21 cellular contexts compared by ENCODE assay signal in the genomic region with DNA sequence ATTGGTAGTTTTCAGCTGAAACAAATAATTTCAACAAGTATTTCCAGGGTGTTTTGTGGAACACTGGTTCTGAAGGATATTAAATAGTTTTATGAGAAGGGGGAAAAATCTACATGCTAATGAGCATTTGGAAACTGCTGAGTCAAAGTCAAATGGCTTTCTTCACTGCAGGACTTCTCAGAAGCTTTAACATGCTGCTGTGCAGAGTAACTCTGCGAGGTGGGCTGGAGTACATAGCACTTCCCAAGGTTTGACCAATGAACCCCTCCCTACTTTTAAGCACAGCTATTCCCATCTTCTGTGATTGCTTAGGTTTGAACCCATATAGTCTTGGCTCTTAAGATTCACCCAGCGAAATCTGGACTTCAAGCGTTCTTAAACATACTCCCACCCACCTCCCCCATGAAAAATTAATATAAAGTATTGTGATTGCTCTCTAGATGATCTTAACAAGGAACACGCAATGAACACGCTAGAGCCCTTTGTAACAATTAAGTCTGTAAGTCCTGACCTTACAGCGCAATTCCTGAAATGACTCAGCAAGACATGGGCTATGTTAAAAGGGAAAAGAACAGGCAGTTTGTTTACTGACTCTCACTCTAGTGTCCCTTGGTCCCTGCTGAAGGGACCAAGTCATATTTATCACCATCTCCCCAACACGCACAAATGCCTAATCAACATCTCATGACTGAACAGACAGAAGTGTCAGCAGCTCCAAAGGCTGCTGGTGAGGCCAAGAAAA.
DNase-seq lines count a peak whose midpoint lies in the region; ATAC-seq and TF ChIP-seq lines count a peak whose summit lies in the region.
"Had no signal": no experiment of that assay in that cellular context is flagged by ENCODE, and none has a peak within 500 bp of the region (broad histone marks: within the 10 kb centered on the region; RNA-seq: fewer than 3 reads in every experiment).

No MANE protein-coding gene starts in this region.

- H3K27me3 ChIP-seq in OCI-LY1 (ENCODE audit: insufficient read depth, low read length) (no peaks in the 10 kb centered on the region), foreskin keratinocyte (peaks cover 5% of the 10 kb centered on the region)
- H3K27me3 ChIP-seq: right atrium auricular region, thyroid gland had no signal

- TF ChIP-seq CTCF in OCI-LY1 (IDR thresholded peaks at IDR 0.05; ENCODE audit: low read length) (no peak), foreskin keratinocyte (conservative IDR thresholded peaks at IDR 0.05) (no peak)

- no peaks in the 10 kb centered on the region for H3K9me3 Mint-ChIP-seq in activated naive CD4-positive, alpha-beta T cell treated with anti-CD3 and anti-CD28 coated beads, Interleukin-2, amount 50 U/mL, for 72 hours
- no peaks in the 10 kb centered on the region for H3K9me3 Mint-ChIP-seq in activated naive CD8-positive, alpha-beta T cell treated with anti-CD3 and anti-CD28 coated beads for 36 hours
- H3K9me3 Mint-ChIP-seq: activated naive CD4-positive, alpha-beta T cell treated with anti-CD3 and anti-CD28 coated beads, Interleukin-2, amount 10 ng/mL, durations not matched to agents 7 days and 5 days; endodermal cell had no signal

- H3K27ac ChIP-seq in OCI-LY1 (ENCODE audit: low read depth, low read length, poor library complexity, severe bottlenecking) (peak overlapping the region; percentile 80), foreskin keratinocyte (no peak overlapping the region)
- H3K27ac ChIP-seq: PC-9, right atrium auricular region, thyroid gland had no signal

- no peak for DNase-seq in activated naive CD4-positive, alpha-beta T cell treated with anti-CD3 and anti-CD28 coated beads, Interleukin-2, amount 50 U/mL, for 72 hours (ENCODE audit: low spot score in 2 of 2)
- no peak for DNase-seq in activated naive CD4-positive, alpha-beta T cell treated with Interleukin-2 at 50 U/mL for 16 hours
- DNase-seq in activated naive CD8-positive, alpha-beta T cell treated with anti-CD3 and anti-CD28 coated beads for 36 hours: no peak
- no peak for DNase-seq in sciatic nerve (ENCODE audit: low spot score)
- no peak for DNase-seq in kidney glomerular epithelial cell (lab: John Stamatoyannopoulos, UW)
- no peak for DNase-seq in ureter (ENCODE audit: low spot score)
- no peak for DNase-seq in foreskin keratinocyte
- DNase-seq: activated CD8-positive, alpha-beta memory T cell treated with anti-CD3 and anti-CD28 coated beads, Interleukin-2, amount 50 U/mL, for 4 hours; activated naive CD4-positive, alpha-beta T cell treated with anti-CD3 and anti-CD28 coated beads, Interleukin-2, amount 10 ng/mL, durations not matched to agents 7 days and 5 days; COR-L47; EL; endodermal cell; head of caudate nucleus; left ventricle myocardium superior; NCI-H1436; NCI-H69; occipital lobe; PC-9; thyroid gland had no signal

- peaks cover 16% of the 10 kb centered on the region for H3K4me1 Mint-ChIP-seq in activated naive CD8-positive, alpha-beta T cell treated with anti-CD3 and anti-CD28 coated beads for 36 hours

- ATAC-seq in activated naive CD4-positive, alpha-beta T cell treated with anti-CD3 and anti-CD28 coated beads, Interleukin-2, amount 50 U/mL, for 72 hours: peak; percentile 31 to 49
- ATAC-seq in sciatic nerve (peak; percentile 21), foreskin keratinocyte (no peak)
- ATAC-seq: left ventricle myocardium superior had no signal

- H3K9ac ChIP-seq in OCI-LY1 (ENCODE audit: low read length): no peak overlapping the region

- no peak overlapping the region for H2AFZ ChIP-seq in OCI-LY1 (ENCODE audit: low read length)
- H2AFZ ChIP-seq: PC-9 had no signal

- no peaks in the 10 kb centered on the region for H3F3A ChIP-seq in OCI-LY1 (ENCODE audit: insufficient read depth, low read length)

- no peaks in the 10 kb centered on the region for H3K27me3 Mint-ChIP-seq in activated naive CD8-positive, alpha-beta T cell treated with anti-CD3 and anti-CD28 coated beads for 36 hours
- H3K27me3 Mint-ChIP-seq: activated naive CD4-positive, alpha-beta T cell treated with anti-CD3 and anti-CD28 coated beads, Interleukin-2, amount 10 ng/mL, durations not matched to agents 7 days and 5 days had no signal

- peaks cover 76% of the 10 kb centered on the region for H3K36me3 ChIP-seq in OCI-LY1 (ENCODE audit: insufficient read depth, low read length)

- intact Hi-C loops in sciatic nerve (cut with DNase I): no loop called here

- H3K36me3 Mint-ChIP-seq in activated naive CD4-positive, alpha-beta T cell treated with anti-CD3 and anti-CD28 coated beads, Interleukin-2, amount 50 U/mL, for 72 hours: peaks cover 19 to 40% of the 10 kb centered on the region in 2 donors
- peaks cover 42% of the 10 kb centered on the region for H3K36me3 Mint-ChIP-seq in activated naive CD8-positive, alpha-beta T cell treated with anti-CD3 and anti-CD28 coated beads for 36 hours

- no peaks in the 10 kb centered on the region for H3K79me2 ChIP-seq in OCI-LY1 (ENCODE audit: insufficient read depth, low read length)

- H3K4me1 ChIP-seq in OCI-LY1 (ENCODE audit: insufficient read depth, low read length, severe bottlenecking): peaks cover 33% of the 10 kb centered on the region
- H3K4me1 ChIP-seq in foreskin keratinocyte: peaks cover 11% of the 10 kb centered on the region
- H3K4me1 ChIP-seq: right atrium auricular region, thyroid gland had no signal

- no peak overlapping the region for H3K4me3 ChIP-seq in OCI-LY1 (ENCODE audit: low read depth, low read length, poor library complexity, severe bottlenecking)
- H3K4me3 ChIP-seq: PC-9, right atrium auricular region, thyroid gland had no signal

- peak overlapping the region; percentile 13 to 35 for H3K27ac Mint-ChIP-seq in activated naive CD4-positive, alpha-beta T cell treated with anti-CD3 and anti-CD28 coated beads, Interleukin-2, amount 50 U/mL, for 72 hours
- peak overlapping the region; percentile 40 for H3K27ac Mint-ChIP-seq in activated naive CD8-positive, alpha-beta T cell treated with anti-CD3 and anti-CD28 coated beads for 36 hours
- H3K27ac Mint-ChIP-seq: endodermal cell had no signal

- no peak overlapping the region for H3K4me2 ChIP-seq in OCI-LY1 (ENCODE audit: low read length)
- H3K4me2 ChIP-seq: PC-9 had no signal

- H3K9me2 ChIP-seq in OCI-LY1 (ENCODE audit: low read depth, low read length): no peaks in the 10 kb centered on the region

- no peaks in the 10 kb centered on the region for H3K9me3 ChIP-seq in OCI-LY1 (ENCODE audit: low read length)
- H3K9me3 ChIP-seq: right atrium auricular region, thyroid gland had no signal

- H3K4me3 Mint-ChIP-seq in activated naive CD8-positive, alpha-beta T cell treated with anti-CD3 and anti-CD28 coated beads for 36 hours: no peak overlapping the region
- H3K4me3 Mint-ChIP-seq: activated naive CD4-positive, alpha-beta T cell treated with anti-CD3 and anti-CD28 coated beads, Interleukin-2, amount 10 ng/mL, durations not matched to agents 7 days and 5 days; endodermal cell had no signal

- H4K20me1 ChIP-seq in OCI-LY1 (ENCODE audit: insufficient read depth, low read length): no peaks in the 10 kb centered on the region
